Comparison of ENCODE assay signal across 2 cellular contexts in the genomic region with DNA sequence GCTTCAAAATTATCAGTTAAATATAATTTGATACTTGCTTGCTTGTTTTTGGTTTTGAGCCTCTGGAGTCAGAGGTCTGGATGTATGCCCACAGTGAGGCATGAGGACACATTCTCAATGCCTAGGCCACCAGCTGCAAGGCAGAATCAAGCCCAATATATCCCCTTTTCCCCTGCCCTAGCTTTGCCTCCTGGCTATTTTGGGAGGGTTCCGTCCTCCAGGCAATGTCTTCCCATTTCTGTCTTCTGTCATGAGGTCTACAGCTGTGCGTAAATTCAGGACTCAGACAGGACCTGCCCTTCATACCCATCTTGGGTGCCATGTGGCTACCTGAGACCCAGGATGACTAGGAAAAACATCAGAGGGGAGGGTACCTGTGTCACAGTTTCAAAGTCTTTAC.
TF ChIP-seq lines count a peak whose summit lies in the region.

No MANE protein-coding gene starts in this region.

TF ChIP-seq in H1, 55 proteins besides CTCF, POLR2A, EP300 and RAD21:
- TF ChIP-seq MAX (IDR thresholded peaks at IDR 0.05) (no peak), CTBP2 (IDR thresholded peaks at IDR 0.05; ENCODE audit: borderline replicate concordance, insufficient read depth, insufficient read length, low read length) (no peak), SUZ12 (IDR thresholded peaks at IDR 0.05; ENCODE audit: low read length) (no peak), SIRT6 (IDR thresholded peaks at IDR 0.05; ENCODE audit: low read length) (no peak), RNF2 (IDR thresholded peaks at IDR 0.05; ENCODE audit: borderline replicate concordance, low read depth, low read length, missing control alignments, poor library complexity, severe bottlenecking) (no peak), SAP30 (IDR thresholded peaks at IDR 0.05; ENCODE audit: insufficient read depth, insufficient replicate concordance, low read length) (no peak), EGR1 (IDR thresholded peaks at IDR 0.05; ENCODE audit: borderline replicate concordance, low read depth, low read length) (no peak), NANOG (IDR thresholded peaks at IDR 0.05; ENCODE audit: insufficient read depth, low read depth, low read length, poor library complexity, severe bottlenecking) (no peak)
- TF ChIP-seq, protein P1, sequence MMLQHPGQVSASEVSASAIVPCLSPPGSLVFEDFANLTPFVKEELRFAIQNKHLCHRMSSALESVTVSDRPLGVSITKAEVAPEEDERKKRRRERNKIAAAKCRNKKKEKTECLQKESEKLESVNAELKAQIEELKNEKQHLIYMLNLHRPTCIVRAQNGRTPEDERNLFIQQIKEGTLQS (IDR thresholded peaks at IDR 0.05; ENCODE audit: insufficient read depth, low read depth, low read length) = no peak

TF ChIP-seq in SK-N-SH treated with all-trans-retinoic acid at 6 μM for 48 hours, 23 proteins besides CTCF, POLR2A, EP300 and RAD21:
- TF ChIP-seq ESRRG (CRISPR knock-in tag; IDR thresholded peaks at IDR 0.05) (no peak), RARB (CRISPR knock-in tag; IDR thresholded peaks at IDR 0.05) (no peak), BACH2 (CRISPR knock-in tag; IDR thresholded peaks at IDR 0.05; ENCODE audit: borderline replicate concordance) (no peak), ZNF70 (CRISPR knock-in tag; IDR thresholded peaks at IDR 0.05) (no peak), ZNF565 (CRISPR knock-in tag; conservative IDR thresholded peaks at IDR 0.05; ENCODE audit: low read depth) (no peak), ISL1 (CRISPR knock-in tag; IDR thresholded peaks at IDR 0.05) (no peak), OSR1 (CRISPR knock-in tag; IDR thresholded peaks at IDR 0.05) (no peak), TSHZ2 (CRISPR knock-in tag; IDR thresholded peaks at IDR 0.05) (no peak), TOX (CRISPR knock-in tag; IDR thresholded peaks at IDR 0.05; ENCODE audit: borderline replicate concordance) (no peak), ZFP30 (CRISPR knock-in tag; IDR thresholded peaks at IDR 0.05) (no peak), ARNTL (CRISPR knock-in tag; IDR thresholded peaks at IDR 0.05; ENCODE audit: borderline replicate concordance, low read depth) (no peak), POU6F1 (CRISPR knock-in tag; IDR thresholded peaks at IDR 0.05; ENCODE audit: borderline replicate concordance, low read depth) (no peak), TCF4 (CRISPR knock-in tag; IDR thresholded peaks at IDR 0.05; ENCODE audit: borderline replicate concordance) (no peak), PPARA (CRISPR knock-in tag; IDR thresholded peaks at IDR 0.05; ENCODE audit: borderline replicate concordance) (no peak), SNAI2 (CRISPR knock-in tag; IDR thresholded peaks at IDR 0.05) (no peak), ZC3H10 (CRISPR knock-in tag; IDR thresholded peaks at IDR 0.05) (no peak), ZNF8 (CRISPR knock-in tag; IDR thresholded peaks at IDR 0.05) (no peak), CREB5 (CRISPR knock-in tag; IDR thresholded peaks at IDR 0.05; ENCODE audit: low read depth) (no peak)
- TF ChIP-seq, protein P2, sequence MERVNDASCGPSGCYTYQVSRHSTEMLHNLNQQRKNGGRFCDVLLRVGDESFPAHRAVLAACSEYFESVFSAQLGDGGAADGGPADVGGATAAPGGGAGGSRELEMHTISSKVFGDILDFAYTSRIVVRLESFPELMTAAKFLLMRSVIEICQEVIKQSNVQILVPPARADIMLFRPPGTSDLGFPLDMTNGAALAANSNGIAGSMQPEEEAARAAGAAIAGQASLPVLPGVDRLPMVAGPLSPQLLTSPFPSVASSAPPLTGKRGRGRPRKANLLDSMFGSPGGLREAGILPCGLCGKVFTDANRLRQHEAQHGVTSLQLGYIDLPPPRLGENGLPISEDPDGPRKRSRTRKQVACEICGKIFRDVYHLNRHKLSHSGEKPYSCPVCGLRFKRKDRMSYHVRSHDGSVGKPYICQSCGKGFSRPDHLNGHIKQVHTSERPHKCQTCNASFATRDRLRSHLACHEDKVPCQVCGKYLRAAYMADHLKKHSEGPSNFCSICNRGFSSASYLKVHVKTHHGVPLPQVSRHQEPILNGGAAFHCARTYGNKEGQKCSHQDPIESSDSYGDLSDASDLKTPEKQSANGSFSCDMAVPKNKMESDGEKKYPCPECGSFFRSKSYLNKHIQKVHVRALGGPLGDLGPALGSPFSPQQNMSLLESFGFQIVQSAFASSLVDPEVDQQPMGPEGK (CRISPR knock-in tag; IDR thresholded peaks at IDR 0.05; ENCODE audit: borderline replicate concordance) = no peak
- TF ChIP-seq, protein P3, sequence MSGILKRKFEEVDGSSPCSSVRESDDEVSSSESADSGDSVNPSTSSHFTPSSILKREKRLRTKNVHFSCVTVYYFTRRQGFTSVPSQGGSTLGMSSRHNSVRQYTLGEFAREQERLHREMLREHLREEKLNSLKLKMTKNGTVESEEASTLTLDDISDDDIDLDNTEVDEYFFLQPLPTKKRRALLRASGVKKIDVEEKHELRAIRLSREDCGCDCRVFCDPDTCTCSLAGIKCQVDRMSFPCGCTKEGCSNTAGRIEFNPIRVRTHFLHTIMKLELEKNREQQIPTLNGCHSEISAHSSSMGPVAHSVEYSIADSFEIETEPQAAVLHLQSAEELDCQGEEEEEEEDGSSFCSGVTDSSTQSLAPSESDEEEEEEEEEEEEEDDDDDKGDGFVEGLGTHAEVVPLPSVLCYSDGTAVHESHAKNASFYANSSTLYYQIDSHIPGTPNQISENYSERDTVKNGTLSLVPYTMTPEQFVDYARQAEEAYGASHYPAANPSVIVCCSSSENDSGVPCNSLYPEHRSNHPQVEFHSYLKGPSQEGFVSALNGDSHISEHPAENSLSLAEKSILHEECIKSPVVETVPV (CRISPR knock-in tag; IDR thresholded peaks at IDR 0.05) = no peak
